Comparison of ENCODE assay signal across 2 cellular contexts in the genomic region with DNA sequence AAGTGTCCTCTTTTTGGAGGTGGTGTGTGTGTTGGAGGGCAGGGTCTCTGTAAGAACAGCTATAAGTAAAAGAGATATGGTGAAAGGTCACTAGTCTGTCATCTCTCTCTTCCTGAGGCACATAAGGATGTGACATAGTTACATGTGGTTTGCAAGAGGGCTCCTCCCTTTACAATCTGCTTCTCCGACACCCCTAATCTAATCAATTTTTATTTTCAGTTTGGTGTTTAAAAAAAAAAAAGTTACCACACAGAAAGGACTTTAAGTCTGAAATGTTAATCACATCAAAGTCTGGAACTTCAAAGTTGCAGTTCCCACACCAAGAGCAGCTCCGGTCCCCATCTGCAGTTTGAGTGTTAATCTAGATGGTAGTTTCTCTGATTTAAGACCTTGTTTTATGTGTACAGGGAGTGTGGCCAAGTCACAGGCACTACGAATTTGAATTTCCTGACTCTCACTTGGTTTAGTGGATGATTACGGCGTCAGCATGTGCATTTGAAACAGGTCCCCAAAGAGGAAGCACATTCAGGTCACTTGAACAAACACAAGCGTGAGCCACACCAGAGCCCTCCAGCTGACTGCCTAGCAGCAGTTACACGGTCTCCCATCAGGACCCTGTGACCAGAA.
TF ChIP-seq lines count a peak whose summit lies in the region.

No MANE protein-coding gene starts in this region.

TF ChIP-seq in HEK293T, 16 proteins besides CTCF, POLR2A, EP300 and RAD21 (continued from another document):
- TF ChIP-seq L3MBTL2 (conservative IDR thresholded peaks at IDR 0.05), result no peak
- TF ChIP-seq, protein P1, sequence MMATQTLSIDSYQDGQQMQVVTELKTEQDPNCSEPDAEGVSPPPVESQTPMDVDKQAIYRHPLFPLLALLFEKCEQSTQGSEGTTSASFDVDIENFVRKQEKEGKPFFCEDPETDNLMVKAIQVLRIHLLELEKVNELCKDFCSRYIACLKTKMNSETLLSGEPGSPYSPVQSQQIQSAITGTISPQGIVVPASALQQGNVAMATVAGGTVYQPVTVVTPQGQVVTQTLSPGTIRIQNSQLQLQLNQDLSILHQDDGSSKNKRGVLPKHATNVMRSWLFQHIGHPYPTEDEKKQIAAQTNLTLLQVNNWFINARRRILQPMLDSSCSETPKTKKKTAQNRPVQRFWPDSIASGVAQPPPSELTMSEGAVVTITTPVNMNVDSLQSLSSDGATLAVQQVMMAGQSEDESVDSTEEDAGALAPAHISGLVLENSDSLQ (IDR thresholded peaks at IDR 0.05), result no peak
- no peak for TF ChIP-seq FOXK2 (IDR thresholded peaks at IDR 0.05)
- TF ChIP-seq SP1 (IDR thresholded peaks at IDR 0.05), result no peak

TF ChIP-seq in GM12878, 131 proteins besides CTCF, POLR2A, EP300 and RAD21 (continued from another document):
- 0 out of 2 replicates have a peak, but pooled peaks have one; percentile 29 for TF ChIP-seq POLR2AphosphoS5 (IDR thresholded peaks at IDR 0.05; ENCODE audit: low read length)
- peak; percentile 23; the same call in 1 of the 2 replicates for TF ChIP-seq CREB1 (IDR thresholded peaks at IDR 0.05; ENCODE audit: low read depth)
- TF ChIP-seq, protein P2, sequence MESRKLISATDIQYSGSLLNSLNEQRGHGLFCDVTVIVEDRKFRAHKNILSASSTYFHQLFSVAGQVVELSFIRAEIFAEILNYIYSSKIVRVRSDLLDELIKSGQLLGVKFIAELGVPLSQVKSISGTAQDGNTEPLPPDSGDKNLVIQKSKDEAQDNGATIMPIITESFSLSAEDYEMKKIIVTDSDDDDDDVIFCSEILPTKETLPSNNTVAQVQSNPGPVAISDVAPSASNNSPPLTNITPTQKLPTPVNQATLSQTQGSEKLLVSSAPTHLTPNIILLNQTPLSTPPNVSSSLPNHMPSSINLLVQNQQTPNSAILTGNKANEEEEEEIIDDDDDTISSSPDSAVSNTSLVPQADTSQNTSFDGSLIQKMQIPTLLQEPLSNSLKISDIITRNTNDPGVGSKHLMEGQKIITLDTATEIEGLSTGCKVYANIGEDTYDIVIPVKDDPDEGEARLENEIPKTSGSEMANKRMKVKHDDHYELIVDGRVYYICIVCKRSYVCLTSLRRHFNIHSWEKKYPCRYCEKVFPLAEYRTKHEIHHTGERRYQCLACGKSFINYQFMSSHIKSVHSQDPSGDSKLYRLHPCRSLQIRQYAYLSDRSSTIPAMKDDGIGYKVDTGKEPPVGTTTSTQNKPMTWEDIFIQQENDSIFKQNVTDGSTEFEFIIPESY (IDR thresholded peaks at IDR 0.05), result no peak
- TF ChIP-seq, protein P3, sequence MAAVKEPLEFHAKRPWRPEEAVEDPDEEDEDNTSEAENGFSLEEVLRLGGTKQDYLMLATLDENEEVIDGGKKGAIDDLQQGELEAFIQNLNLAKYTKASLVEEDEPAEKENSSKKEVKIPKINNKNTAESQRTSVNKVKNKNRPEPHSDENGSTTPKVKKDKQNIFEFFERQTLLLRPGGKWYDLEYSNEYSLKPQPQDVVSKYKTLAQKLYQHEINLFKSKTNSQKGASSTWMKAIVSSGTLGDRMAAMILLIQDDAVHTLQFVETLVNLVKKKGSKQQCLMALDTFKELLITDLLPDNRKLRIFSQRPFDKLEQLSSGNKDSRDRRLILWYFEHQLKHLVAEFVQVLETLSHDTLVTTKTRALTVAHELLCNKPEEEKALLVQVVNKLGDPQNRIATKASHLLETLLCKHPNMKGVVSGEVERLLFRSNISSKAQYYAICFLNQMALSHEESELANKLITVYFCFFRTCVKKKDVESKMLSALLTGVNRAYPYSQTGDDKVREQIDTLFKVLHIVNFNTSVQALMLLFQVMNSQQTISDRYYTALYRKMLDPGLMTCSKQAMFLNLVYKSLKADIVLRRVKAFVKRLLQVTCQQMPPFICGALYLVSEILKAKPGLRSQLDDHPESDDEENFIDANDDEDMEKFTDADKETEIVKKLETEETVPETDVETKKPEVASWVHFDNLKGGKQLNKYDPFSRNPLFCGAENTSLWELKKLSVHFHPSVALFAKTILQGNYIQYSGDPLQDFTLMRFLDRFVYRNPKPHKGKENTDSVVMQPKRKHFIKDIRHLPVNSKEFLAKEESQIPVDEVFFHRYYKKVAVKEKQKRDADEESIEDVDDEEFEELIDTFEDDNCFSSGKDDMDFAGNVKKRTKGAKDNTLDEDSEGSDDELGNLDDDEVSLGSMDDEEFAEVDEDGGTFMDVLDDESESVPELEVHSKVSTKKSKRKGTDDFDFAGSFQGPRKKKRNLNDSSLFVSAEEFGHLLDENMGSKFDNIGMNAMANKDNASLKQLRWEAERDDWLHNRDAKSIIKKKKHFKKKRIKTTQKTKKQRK (IDR thresholded peaks at IDR 0.05; ENCODE audit: low read depth, low read length), result no peak
- TF ChIP-seq, protein P4, sequence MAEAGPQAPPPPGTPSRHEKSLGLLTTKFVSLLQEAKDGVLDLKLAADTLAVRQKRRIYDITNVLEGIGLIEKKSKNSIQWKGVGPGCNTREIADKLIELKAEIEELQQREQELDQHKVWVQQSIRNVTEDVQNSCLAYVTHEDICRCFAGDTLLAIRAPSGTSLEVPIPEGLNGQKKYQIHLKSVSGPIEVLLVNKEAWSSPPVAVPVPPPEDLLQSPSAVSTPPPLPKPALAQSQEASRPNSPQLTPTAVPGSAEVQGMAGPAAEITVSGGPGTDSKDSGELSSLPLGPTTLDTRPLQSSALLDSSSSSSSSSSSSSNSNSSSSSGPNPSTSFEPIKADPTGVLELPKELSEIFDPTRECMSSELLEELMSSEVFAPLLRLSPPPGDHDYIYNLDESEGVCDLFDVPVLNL (IDR thresholded peaks at IDR 0.05; ENCODE audit: low read depth, low read length), result no peak
- TF ChIP-seq, protein P5, sequence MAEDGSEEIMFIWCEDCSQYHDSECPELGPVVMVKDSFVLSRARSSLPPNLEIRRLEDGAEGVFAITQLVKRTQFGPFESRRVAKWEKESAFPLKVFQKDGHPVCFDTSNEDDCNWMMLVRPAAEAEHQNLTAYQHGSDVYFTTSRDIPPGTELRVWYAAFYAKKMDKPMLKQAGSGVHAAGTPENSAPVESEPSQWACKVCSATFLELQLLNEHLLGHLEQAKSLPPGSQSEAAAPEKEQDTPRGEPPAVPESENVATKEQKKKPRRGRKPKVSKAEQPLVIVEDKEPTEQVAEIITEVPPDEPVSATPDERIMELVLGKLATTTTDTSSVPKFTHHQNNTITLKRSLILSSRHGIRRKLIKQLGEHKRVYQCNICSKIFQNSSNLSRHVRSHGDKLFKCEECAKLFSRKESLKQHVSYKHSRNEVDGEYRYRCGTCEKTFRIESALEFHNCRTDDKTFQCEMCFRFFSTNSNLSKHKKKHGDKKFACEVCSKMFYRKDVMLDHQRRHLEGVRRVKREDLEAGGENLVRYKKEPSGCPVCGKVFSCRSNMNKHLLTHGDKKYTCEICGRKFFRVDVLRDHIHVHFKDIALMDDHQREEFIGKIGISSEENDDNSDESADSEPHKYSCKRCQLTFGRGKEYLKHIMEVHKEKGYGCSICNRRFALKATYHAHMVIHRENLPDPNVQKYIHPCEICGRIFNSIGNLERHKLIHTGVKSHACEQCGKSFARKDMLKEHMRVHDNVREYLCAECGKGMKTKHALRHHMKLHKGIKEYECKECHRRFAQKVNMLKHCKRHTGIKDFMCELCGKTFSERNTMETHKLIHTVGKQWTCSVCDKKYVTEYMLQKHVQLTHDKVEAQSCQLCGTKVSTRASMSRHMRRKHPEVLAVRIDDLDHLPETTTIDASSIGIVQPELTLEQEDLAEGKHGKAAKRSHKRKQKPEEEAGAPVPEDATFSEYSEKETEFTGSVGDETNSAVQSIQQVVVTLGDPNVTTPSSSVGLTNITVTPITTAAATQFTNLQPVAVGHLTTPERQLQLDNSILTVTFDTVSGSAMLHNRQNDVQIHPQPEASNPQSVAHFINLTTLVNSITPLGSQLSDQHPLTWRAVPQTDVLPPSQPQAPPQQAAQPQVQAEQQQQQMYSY (CRISPR knock-in tag; IDR thresholded peaks at IDR 0.05), result no peak
- TF ChIP-seq SREBF1 (IDR thresholded peaks at IDR 0.05; ENCODE audit: low read length), result no peak
- no peak for TF ChIP-seq NR2C1 (IDR thresholded peaks at IDR 0.05)
- no peak for TF ChIP-seq HDAC6 (IDR thresholded peaks at IDR 0.05; ENCODE audit: unreplicated experiment)
- TF ChIP-seq, protein P6, sequence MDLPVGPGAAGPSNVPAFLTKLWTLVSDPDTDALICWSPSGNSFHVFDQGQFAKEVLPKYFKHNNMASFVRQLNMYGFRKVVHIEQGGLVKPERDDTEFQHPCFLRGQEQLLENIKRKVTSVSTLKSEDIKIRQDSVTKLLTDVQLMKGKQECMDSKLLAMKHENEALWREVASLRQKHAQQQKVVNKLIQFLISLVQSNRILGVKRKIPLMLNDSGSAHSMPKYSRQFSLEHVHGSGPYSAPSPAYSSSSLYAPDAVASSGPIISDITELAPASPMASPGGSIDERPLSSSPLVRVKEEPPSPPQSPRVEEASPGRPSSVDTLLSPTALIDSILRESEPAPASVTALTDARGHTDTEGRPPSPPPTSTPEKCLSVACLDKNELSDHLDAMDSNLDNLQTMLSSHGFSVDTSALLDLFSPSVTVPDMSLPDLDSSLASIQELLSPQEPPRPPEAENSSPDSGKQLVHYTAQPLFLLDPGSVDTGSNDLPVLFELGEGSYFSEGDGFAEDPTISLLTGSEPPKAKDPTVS (IDR thresholded peaks at IDR 0.05; ENCODE audit: low read depth, low read length), result no peak
- no peak for TF ChIP-seq SIN3A (IDR thresholded peaks at IDR 0.05; ENCODE audit: low read depth, low read length)
